In the genomic region with DNA sequence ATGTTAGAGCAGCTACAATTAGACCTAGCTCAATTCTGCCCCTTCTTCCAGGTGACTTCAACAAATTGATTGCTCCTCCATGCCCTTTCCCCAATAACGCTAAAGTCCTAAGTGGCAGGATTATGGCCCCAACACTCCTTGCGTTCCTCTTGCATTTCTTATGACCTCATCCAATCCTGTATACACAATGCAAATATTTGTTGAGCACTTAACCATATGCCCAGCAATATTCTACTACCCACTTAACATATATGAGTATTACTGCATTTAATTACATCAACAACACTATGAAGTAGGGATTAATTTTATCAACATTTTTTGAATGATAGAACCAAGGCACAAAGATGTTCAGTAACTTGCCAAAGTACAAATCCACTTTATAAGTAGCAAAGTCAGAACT, we compare ENCODE assay signal across 27 cellular contexts.
"Had no signal": no experiment of that assay in that cellular context is flagged by ENCODE, and none has a peak within 500 bp of the region (broad histone marks: within the 10 kb centered on the region; RNA-seq: fewer than 3 reads in every experiment).

No MANE protein-coding gene starts in this region.

- H3K27ac Mint-ChIP-seq: naive thymus-derived CD8-positive, alpha-beta T cell; nephron; stimulated activated effector memory CD8-positive, alpha-beta T cell treated with anti-CD3 and anti-CD28 coated beads, Interleukin-12 subunit alpha, Interleukin-12 subunit beta, amount 100 ng/mL, for 72 hours; stimulated activated naive CD8-positive, alpha-beta T cell treated with anti-CD3 and anti-CD28 coated beads, Interleukin-15, Interleukin-2, amounts not matched to agents 100 ng/mL and 50 ng/mL, for 24 hours had no signal

- ATAC-seq: left cardiac atrium; left lung; lower lobe of right lung; naive thymus-derived CD8-positive, alpha-beta T cell; pancreas; right cardiac atrium; stimulated activated effector memory CD8-positive, alpha-beta T cell treated with anti-CD3 and anti-CD28 coated beads, Interleukin-12 subunit alpha, Interleukin-12 subunit beta, amount 100 ng/mL, for 72 hours; upper lobe of right lung had no signal

- H3K27me3 Mint-ChIP-seq: stimulated activated naive CD8-positive, alpha-beta T cell treated with anti-CD3 and anti-CD28 coated beads, Interleukin-15, Interleukin-2, amounts not matched to agents 100 ng/mL and 50 ng/mL, for 24 hours had no signal

- H3K9me3 Mint-ChIP-seq: naive thymus-derived CD8-positive, alpha-beta T cell; nephron; neural crest cell; stimulated activated effector memory CD8-positive, alpha-beta T cell treated with anti-CD3 and anti-CD28 coated beads, Interleukin-12 subunit alpha, Interleukin-12 subunit beta, amount 100 ng/mL, for 72 hours; stimulated activated naive CD8-positive, alpha-beta T cell treated with anti-CD3 and anti-CD28 coated beads, Interleukin-15, Interleukin-2, amounts not matched to agents 100 ng/mL and 50 ng/mL, for 24 hours had no signal

- H3K4me1 Mint-ChIP-seq: naive thymus-derived CD8-positive, alpha-beta T cell; neural crest cell; stimulated activated effector memory CD8-positive, alpha-beta T cell treated with anti-CD3 and anti-CD28 coated beads, Interleukin-12 subunit alpha, Interleukin-12 subunit beta, amount 100 ng/mL, for 72 hours had no signal

- H3K27me3 ChIP-seq: pancreas, sigmoid colon, spleen, suprapubic skin, tibial artery, upper lobe of right lung had no signal

- H3K9me3 ChIP-seq: left lung, lower lobe of right lung, pancreas, prostate gland, sigmoid colon, spleen, suprapubic skin, thoracic aorta, tibial artery, upper lobe of right lung had no signal

- H3K36me3 ChIP-seq: left lung, lower lobe of right lung, pancreas, prostate gland, sigmoid colon, spleen, suprapubic skin, thoracic aorta, tibial artery, upper lobe of right lung had no signal

- DNase-seq: kidney glomerular epithelial cell; left cardiac atrium; left lung; lower lobe of right lung; mammary epithelial cell; mesenchymal stem cell; naive thymus-derived CD8-positive, alpha-beta T cell; nucleus accumbens; pancreas; posterior cingulate gyrus; retina; right cardiac atrium; sigmoid colon; small intestine; spleen; stimulated activated CD4-positive, alpha-beta T cell treated with anti-CD3 and anti-CD28 coated beads, Interleukin-4, amount 100 ng/mL, for 24 hours; stimulated activated naive CD4-positive, alpha-beta T cell; tibial artery; trophoblast cell; upper lobe of right lung had no signal

- H3K27ac ChIP-seq: left lung, lower lobe of right lung, pancreas, prostate gland, sigmoid colon, spleen, suprapubic skin, thoracic aorta, tibial artery, upper lobe of right lung had no signal

- H3K4me3 Mint-ChIP-seq: naive thymus-derived CD8-positive, alpha-beta T cell; nephron; neural crest cell; stimulated activated effector memory CD8-positive, alpha-beta T cell treated with anti-CD3 and anti-CD28 coated beads, Interleukin-12 subunit alpha, Interleukin-12 subunit beta, amount 100 ng/mL, for 72 hours; stimulated activated naive CD8-positive, alpha-beta T cell treated with anti-CD3 and anti-CD28 coated beads, Interleukin-15, Interleukin-2, amounts not matched to agents 100 ng/mL and 50 ng/mL, for 24 hours had no signal

- H3K36me3 Mint-ChIP-seq: naive thymus-derived CD8-positive, alpha-beta T cell; stimulated activated effector memory CD8-positive, alpha-beta T cell treated with anti-CD3 and anti-CD28 coated beads, Interleukin-12 subunit alpha, Interleukin-12 subunit beta, amount 100 ng/mL, for 72 hours had no signal

- H3K4me1 ChIP-seq: left lung, lower lobe of right lung, pancreas, prostate gland, spleen, suprapubic skin, tibial artery, upper lobe of right lung had no signal

- H3K4me3 ChIP-seq: left lung, lower lobe of right lung, pancreas, prostate gland, sigmoid colon, spleen, suprapubic skin, thoracic aorta, tibial artery, upper lobe of right lung had no signal
